ENCODE assay signal across 10 cellular contexts in the genomic region with DNA sequence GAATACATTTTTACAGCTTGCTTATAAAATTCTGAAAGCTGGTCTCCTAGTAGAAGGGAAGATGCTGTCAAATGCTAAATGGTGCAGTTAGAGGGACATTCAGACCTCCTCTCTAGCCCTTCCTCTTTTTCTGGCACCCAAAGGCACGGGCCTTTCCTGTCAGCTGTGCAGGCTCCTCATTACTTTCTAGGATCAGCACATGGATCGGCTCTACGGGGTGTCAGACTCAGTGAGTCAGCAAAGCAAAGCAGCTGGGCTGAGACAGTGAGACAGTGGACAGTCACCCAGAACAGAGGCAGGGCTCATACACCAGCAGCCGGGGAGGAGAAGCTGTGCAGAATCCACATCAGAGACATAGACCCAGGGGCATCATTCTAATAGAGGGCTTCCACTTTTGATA.
DNase-seq lines count a peak whose midpoint lies in the region; ATAC-seq, FAIRE-seq and TF ChIP-seq lines count a peak whose summit lies in the region.
"Had no signal": no experiment of that assay in that cellular context is flagged by ENCODE, and none has a peak within 500 bp of the region (broad histone marks: within the 10 kb centered on the region; RNA-seq: fewer than 3 reads in every experiment).

No MANE protein-coding gene starts in this region.

- H3K4me1 Mint-ChIP-seq in astrocyte (ENCODE audit: low read depth, unreplicated experiment) = peaks cover 31% of the 10 kb centered on the region
- H3K4me1 Mint-ChIP-seq: naive thymus-derived CD4-positive, alpha-beta T cell had no signal

- no peak for TF ChIP-seq POLR2A in vagina (IDR thresholded peaks at IDR 0.05)

- no peak overlapping the region for H3K9ac ChIP-seq in astrocyte (ENCODE audit: low read length)

- H3K4me1 ChIP-seq in astrocyte (ENCODE audit: insufficient read depth, low read length) = peaks cover 17% of the 10 kb centered on the region
- H3K4me1 ChIP-seq in vagina = peaks cover 42% of the 10 kb centered on the region

- H2AFZ ChIP-seq in astrocyte (ENCODE audit: low read depth, low read length) = no peak overlapping the region

- H3K9me3 ChIP-seq in astrocyte (ENCODE audit: insufficient read depth, low read depth, low read length) (peaks cover 3% of the 10 kb centered on the region), vagina (no peaks in the 10 kb centered on the region)

- peak; percentile 17 for FAIRE-seq in astrocyte (lab: Jason Lieb, UNC)
- FAIRE-seq in urothelium cell line (lab: Jason Lieb, UNC) = no peak

- no peaks in the 10 kb centered on the region for H3K36me3 Mint-ChIP-seq in astrocyte (ENCODE audit: low read depth, unreplicated experiment)

- ATAC-seq in Right ventricle myocardium inferior (peak; percentile 84), left colon (no peak)
- ATAC-seq: naive thymus-derived CD4-positive, alpha-beta T cell had no signal

- in situ Hi-C loops in G401 (cut with HindIII; ENCODE audit: low sequenced_read_pairs) = no loop called here

- intact Hi-C loops in Right ventricle myocardium inferior (cut with DNase I) = no loop called here
- intact Hi-C loops in cardiac septum (cut with DNase I) = no loop called here
- intact Hi-C loops in left colon (cut with DNase I, micrococcal nuclease) = no loop called here
- intact Hi-C loops in vagina (cut with DNase I) = no loop called here

- H3K4me3 Mint-ChIP-seq in astrocyte (ENCODE audit: unreplicated experiment) = no peak overlapping the region
- H3K4me3 Mint-ChIP-seq: naive thymus-derived CD4-positive, alpha-beta T cell had no signal

- H3K27me3 ChIP-seq in astrocyte (ENCODE audit: insufficient read depth, low read length) (no peaks in the 10 kb centered on the region), vagina (no peaks in the 10 kb centered on the region)

- TF ChIP-seq CTCF in astrocyte (IDR thresholded peaks at IDR 0.05; ENCODE audit: insufficient read depth, low read depth, low read length) (no peak), vagina (IDR thresholded peaks at IDR 0.05) (no peak)

- H3K4me3 ChIP-seq in astrocyte (ENCODE audit: insufficient read depth, low read depth, low read length) (no peak overlapping the region), vagina (no peak overlapping the region)

- peak overlapping the region; percentile 60 for H3K27ac Mint-ChIP-seq in astrocyte (ENCODE audit: unreplicated experiment)
- H3K27ac Mint-ChIP-seq: naive thymus-derived CD4-positive, alpha-beta T cell had no signal

- H3K36me3 ChIP-seq in astrocyte (ENCODE audit: insufficient read depth, low read length) (no peaks in the 10 kb centered on the region), vagina (no peaks in the 10 kb centered on the region)

- no peaks in the 10 kb centered on the region for H4K20me1 ChIP-seq in astrocyte (ENCODE audit: insufficient read depth, low read length)

- H3K27me3 Mint-ChIP-seq in astrocyte (ENCODE audit: low read depth, unreplicated experiment) = peaks cover 2% of the 10 kb centered on the region

- H3K4me2 ChIP-seq in astrocyte (ENCODE audit: low read length) = peak overlapping the region; percentile 13

- H3K9me3 Mint-ChIP-seq in astrocyte (ENCODE audit: unreplicated experiment) = peaks cover 2% of the 10 kb centered on the region

- DNase-seq in Right ventricle myocardium inferior (ENCODE audit: missing footprints) = no peak
- DNase-seq in cardiac septum (ENCODE audit: low spot score) = no peak
- peak; percentile 73 for DNase-seq in astrocyte (ENCODE audit: low read depth)
- DNase-seq in left colon = peak; percentile 15 to 42
- DNase-seq in urothelium cell line (ENCODE audit: low spot score) = peak; percentile 13
- no peak for DNase-seq in G401 (ENCODE audit: low spot score)
- DNase-seq in vagina (ENCODE audit: extremely low spot score in 2 of 2) = no peak
- DNase-seq in NCI-H2029 (lab: John Stamatoyannopoulos, UW) = no peak
- DNase-seq: naive thymus-derived CD4-positive, alpha-beta T cell; NCI-H2081 treated with DMSO at 0.1 percent for 48 hours had no signal

- H3K79me2 ChIP-seq in astrocyte (ENCODE audit: insufficient read depth, low read length) = no peaks in the 10 kb centered on the region

- no peak overlapping the region for H3K27ac ChIP-seq in astrocyte (ENCODE audit: low read depth, low read length)
- no peak overlapping the region for H3K27ac ChIP-seq in vagina

Comparison
In these comparisons a context has a peak if more than half of its experiments do, and no peak if none do; other contexts are left out.
1. DNase-seq: peak in astrocyte (single experiment), left colon (2 of 2) and urothelium cell line (single experiment); none in Right ventricle myocardium inferior (single experiment), cardiac septum (single experiment), G401 (single experiment), vagina (0 of 2) and NCI-H2029 (single experiment).